Comparison of ENCODE assay signal across 9 cellular contexts in genomic region chr20:23937303-23938117, GRCh38. TPM values are rescaled to one million over a fixed set of nuclear protein-coding genes. Genes with fewer than 3 reads are reported as not detected.
DNase-seq lines count a peak whose midpoint lies in the region; ATAC-seq and TF ChIP-seq lines count a peak whose summit lies in the region.
"Had no signal": no experiment of that assay in that cellular context is flagged by ENCODE, and none has a peak within 500 bp of the region (broad histone marks: within the 10 kb centered on the region; RNA-seq: fewer than 3 reads in every experiment).

No MANE protein-coding gene starts in this region.

- H3K9me3 Mint-ChIP-seq in naive thymus-derived CD4-positive, alpha-beta T cell, result no peaks in the 10 kb centered on the region

- H3K36me3 Mint-ChIP-seq in naive thymus-derived CD4-positive, alpha-beta T cell, result no peaks in the 10 kb centered on the region

- H3K27ac ChIP-seq in esophagus muscularis mucosa (replicated peaks in 1 of 4), result no peak overlapping the region
- H3K27ac ChIP-seq in naive thymus-derived CD4-positive, alpha-beta T cell (ENCODE audit: low read depth, low read length), result no peak overlapping the region

- DNase-seq in SKM-1 treated with dmso at 0.1 percent for 144 hours (lab: John Stamatoyannopoulos, UW; ENCODE audit: unreplicated experiment) (peak; percentile 10), SKM-1 (lab: John Stamatoyannopoulos, UW; ENCODE audit: unreplicated experiment) (no peak), NCI-H526 (lab: John Stamatoyannopoulos, UW) (peak; percentile 74 to 88), esophagus muscularis mucosa (ENCODE audit: extremely low spot score) (peak; percentile 90)
- peak; percentile 66 for DNase-seq in activated CD8-positive, alpha-beta memory T cell treated with anti-CD3 and anti-CD28 coated beads, Interleukin-2, amount 50 U/mL, for 4 hours
- peak; percentile 43 to 80 (median 70) for DNase-seq in naive thymus-derived CD4-positive, alpha-beta T cell
- DNase-seq in stimulated activated naive CD8-positive, alpha-beta T cell treated with anti-CD3 and anti-CD28 coated beads, Interleukin-15, Interleukin-2, amounts not matched to agents 100 U/mL and 50 U/mL, for 24 hours, result peak; percentile 53

- CTCF ChIA-PET in naive thymus-derived CD4-positive, alpha-beta T cell (lab: Charles Lee), result interaction anchor here (0.5 to 2.5 kb wide), 24 partner anchors 9 to 1128 kb away, joined by 3 to 27 read pairs (median 4); no protein-coding TSS in a partner anchor

- peaks cover 0 to 7% (median 0%) of the 10 kb centered on the region in 5 donors for H3K27me3 Mint-ChIP-seq in naive thymus-derived CD4-positive, alpha-beta T cell

- H3K4me3 Mint-ChIP-seq in naive thymus-derived CD4-positive, alpha-beta T cell, result no peak overlapping the region

- no peaks in the 10 kb centered on the region for H3K9me3 ChIP-seq in esophagus muscularis mucosa
- H3K9me3 ChIP-seq in naive thymus-derived CD4-positive, alpha-beta T cell (ENCODE audit: control insufficient read depth in 2 of 3, low read length in 3 of 3), result no peaks in the 10 kb centered on the region

- peaks cover 0 to 3% (median 0%) of the 10 kb centered on the region in 4 donors for H3K4me1 ChIP-seq in esophagus muscularis mucosa
- no peaks in the 10 kb centered on the region for H3K4me1 ChIP-seq in naive thymus-derived CD4-positive, alpha-beta T cell (ENCODE audit: control insufficient read depth in 2 of 2, insufficient read depth in 2 of 2, low read length in 2 of 2)

- H3K36me3 ChIP-seq in esophagus muscularis mucosa, result no peaks in the 10 kb centered on the region
- no peaks in the 10 kb centered on the region for H3K36me3 ChIP-seq in naive thymus-derived CD4-positive, alpha-beta T cell (ENCODE audit: control insufficient read depth in 2 of 3, insufficient read depth in 3 of 3, low read length in 3 of 3)

- peak; percentile 70 to 79 (median 78) for TF ChIP-seq CTCF in esophagus muscularis mucosa (IDR thresholded peaks at IDR 0.05)

- WGBS in esophagus muscularis mucosa, result 0% methylated on average over 3 of the region's 3 CpGs

- TF ChIP-seq EP300 in esophagus muscularis mucosa (IDR thresholded peaks at IDR 0.05), result no peak

- H3K27ac Mint-ChIP-seq in naive thymus-derived CD4-positive, alpha-beta T cell, result peak overlapping the region in 2 of 9 donors; percentile 25 to 79

- H3K4me3 ChIP-seq in esophagus muscularis mucosa, result no peak overlapping the region
- no peak overlapping the region for H3K4me3 ChIP-seq in naive thymus-derived CD4-positive, alpha-beta T cell (ENCODE audit: low read length)

- TF ChIP-seq POLR2A in esophagus muscularis mucosa (IDR thresholded peaks at IDR 0.05; ENCODE audit: low read depth), result no peak

- ATAC-seq in HG02884 (IDR thresholded peaks at IDR 0.05; ENCODE audit: unreplicated experiment), result peak; percentile 88
- ATAC-seq in naive thymus-derived CD4-positive, alpha-beta T cell, result peak; percentile 97
- peak; percentile 89 for ATAC-seq in stimulated activated naive CD8-positive, alpha-beta T cell treated with anti-CD3 and anti-CD28 coated beads, Interleukin-15, Interleukin-2, amounts not matched to agents 100 U/mL and 50 U/mL, for 24 hours

- intact Hi-C loops in esophagus muscularis mucosa (cut with DNase I), result loop anchor here (5.0 kb wide), 3 partner anchors 45 to 140 kb away; no protein-coding TSS in a partner anchor
- intact Hi-C loops in naive thymus-derived CD4-positive, alpha-beta T cell (cut with micrococcal nuclease), result loop anchor here (1.0 to 10.0 kb wide), 11 partner anchors 45 to 1057 kb away; partner anchors contain the start of gene APMAP (in 1 of the 2)

- POLR2A ChIA-PET in naive thymus-derived CD4-positive, alpha-beta T cell (lab: Charles Lee), result no interaction called here

- no peaks in the 10 kb centered on the region for H3K4me1 Mint-ChIP-seq in naive thymus-derived CD4-positive, alpha-beta T cell

- H3K27me3 ChIP-seq in esophagus muscularis mucosa, result peaks cover 0 to 8% (median 0%) of the 10 kb centered on the region in 4 donors
- H3K27me3 ChIP-seq in naive thymus-derived CD4-positive, alpha-beta T cell (ENCODE audit: control insufficient read depth in 2 of 2, insufficient read depth in 2 of 2, low read length in 2 of 2), result no peaks in the 10 kb centered on the region

RNA-seq across cellular contexts. Expression of gene GGTLC1, which starts 51.1 kb away (rescaled TPM):
- not detected for total RNA-seq in esophagus muscularis mucosa
- total RNA-seq in naive thymus-derived CD4-positive, alpha-beta T cell, result not detected
- polyA plus RNA-seq in naive thymus-derived CD4-positive, alpha-beta T cell, result not detected
- total RNA-seq: mononuclear cell had no signal

RNA-seq across cellular contexts. Expression of gene CST5, which starts 58.0 kb away (rescaled TPM):
- 1 to 10 TPM in 3 of 4 donors, not detected in 1; 1.4 to 4.5 (median 3.7) TPM for total RNA-seq in esophagus muscularis mucosa
- not detected for total RNA-seq in naive thymus-derived CD4-positive, alpha-beta T cell
- polyA plus RNA-seq in naive thymus-derived CD4-positive, alpha-beta T cell, result not detected
- total RNA-seq: mononuclear cell had no signal
